Comparison of ENCODE assay signal across 7 cellular contexts in genomic region chr17:14297161-14297851, GRCh38. TPM values are rescaled to one million over a fixed set of nuclear protein-coding genes. Genes with fewer than 3 reads are reported as not detected.
DNase-seq lines count a peak whose midpoint lies in the region; ATAC-seq, FAIRE-seq and TF ChIP-seq lines count a peak whose summit lies in the region.

No MANE protein-coding gene starts in this region.

- peak overlapping the region; percentile 81; the same call in 1 of the 2 replicates for H2AFZ ChIP-seq in H1 (ENCODE audit: low read length)

- TF ChIP-seq CTCF in HEK293 (tag by site-specific recombination; IDR thresholded peaks at IDR 0.05) (peak; percentile 84), H1 (IDR thresholded peaks at IDR 0.05; ENCODE audit: control extremely low read depth in 1 of 3, insufficient read depth in 1 of 3, low read depth in 1 of 3, low read length in 3 of 3) (peak; percentile 16 to 24 (median 23); a peak in 3 of 4 replicates)

- H3K4me3 ChIP-seq in HEK293 (ENCODE audit: low read depth, low read length) (peak overlapping the region; percentile 48), H1 (ENCODE audit: extremely low read depth in 1 of 4, insufficient read depth in 2 of 4, low read depth in 3 of 4, low read length in 4 of 4) (peak overlapping the region; percentile 26 to 87 (median 64))

- no peak overlapping the region for H3K56ac ChIP-seq in H1 (replicated peaks; ENCODE audit: insufficient read length, low read depth, low read length)

- no peak overlapping the region for H2BK12ac ChIP-seq in H1 (ENCODE audit: low read depth, low read length)

- H3K27me3 ChIP-seq in H1 (replicated peaks in 1 of 4; ENCODE audit: control insufficient read depth in 3 of 4, extremely low read depth in 1 of 4, insufficient read depth in 3 of 4, low read length in 3 of 4) = peaks cover 25 to 65% (median 54%) of the 10 kb centered on the region in 4 experiments

- peak; percentile 13 to 28; a peak in 2 of 4 replicates for TF ChIP-seq RAD21 in H1 (IDR thresholded peaks at IDR 0.05 in 1 of 2, conservative IDR thresholded peaks at IDR 0.05 in 1 of 2; ENCODE audit: low read depth in 2 of 2, low read length in 2 of 2)

- no peaks in the 10 kb centered on the region for H3K36me3 Mint-ChIP-seq in T-helper 1 cell treated with Interleukin-12 subunit alpha and Interleukin-12 subunit beta and Interleukin-4 antibody, amounts not matched to agents 30 μg/mL and 1 μg/mL, for 36 hours (ENCODE audit: low read depth)
- H3K36me3 Mint-ChIP-seq in naive thymus-derived CD8-positive, alpha-beta T cell = peaks cover 0 to 2% (median 0%) of the 10 kb centered on the region in 3 donors

- FAIRE-seq in H1 (lab: Jason Lieb, UNC) = no peak

- peaks cover 0 to 8% of the 10 kb centered on the region in 2 experiments; a peak in 2 of 4 replicates for H3K79me2 ChIP-seq in H1 (ENCODE audit: control insufficient read depth in 1 of 2, insufficient read depth in 2 of 2, low read length in 2 of 2)

- 2% methylated on average over 50 of the region's 63 CpGs; no CpG with 5 or more reads in 1 of the 2 experiments for WGBS in H1 (ENCODE audit: extremely low coverage in 1 of 2, insufficient coverage in 1 of 2, insufficient read length in 1 of 2, insufficient replicate concordance in 2 of 2, low coverage in 1 of 2, low lambda C conversion rate in 2 of 2, missing lambda C conversion rate in 1 of 2), 2 experiments

- H3K9me3 Mint-ChIP-seq in T-helper 1 cell treated with Interleukin-12 subunit alpha and Interleukin-12 subunit beta and Interleukin-4 antibody, amounts not matched to agents 30 μg/mL and 1 μg/mL, for 36 hours = no peaks in the 10 kb centered on the region
- H3K9me3 Mint-ChIP-seq in naive thymus-derived CD8-positive, alpha-beta T cell = no peaks in the 10 kb centered on the region

- H3K4me1 ChIP-seq in HEK293 (ENCODE audit: control insufficient read depth, insufficient read depth, low read length) (peaks cover 7% of the 10 kb centered on the region), H1 (replicated peaks in 1 of 4; ENCODE audit: control insufficient read depth in 3 of 4, insufficient read depth in 4 of 4, low read length in 3 of 4) (peaks cover 4 to 19% (median 8%) of the 10 kb centered on the region in 4 experiments; a peak in 6 of 7 replicates)

- H4K20me1 ChIP-seq in H1 (replicated peaks in 1 of 2; ENCODE audit: control insufficient read depth in 1 of 2, insufficient read depth in 2 of 2, low read length in 2 of 2) = peaks cover 5% of the 10 kb centered on the region in 2 experiments

- no peak for TF ChIP-seq EP300 in H1 (IDR thresholded peaks at IDR 0.05; ENCODE audit: borderline replicate concordance in 1 of 2, low read depth in 2 of 2, low read length in 2 of 2)

- H3K23me2 ChIP-seq in H1 (ENCODE audit: low read depth, low read length) = peaks cover 32% of the 10 kb centered on the region; the same call in 1 of the 2 replicates

- ATAC-seq in naive thymus-derived CD8-positive, alpha-beta T cell = no peak
- ATAC-seq in HG03457 (IDR thresholded peaks at IDR 0.05; ENCODE audit: unreplicated experiment) = no peak
- ATAC-seq in GM19397 (IDR thresholded peaks at IDR 0.05; ENCODE audit: unreplicated experiment) = no peak

- DNase-seq in H1 (ENCODE audit: low read depth in 1 of 2, low spot score in 2 of 2) = peak in 1 of 2 experiments; percentile 87
- DNase-seq in naive thymus-derived CD8-positive, alpha-beta T cell = peak in 4 of 10 donors; percentile 26 to 68 (median 28)
- DNase-seq in cerebellum (ENCODE audit: low spot score) = no peak

- peaks cover 39% of the 10 kb centered on the region for H3K4me1 Mint-ChIP-seq in T-helper 1 cell treated with Interleukin-12 subunit alpha and Interleukin-12 subunit beta and Interleukin-4 antibody, amounts not matched to agents 30 μg/mL and 1 μg/mL, for 36 hours (ENCODE audit: low read depth)
- peaks cover 34 to 54% (median 52%) of the 10 kb centered on the region in 4 donors for H3K4me1 Mint-ChIP-seq in naive thymus-derived CD8-positive, alpha-beta T cell

- peak overlapping the region; percentile 35; the same call in 1 of the 2 replicates for H3K18ac ChIP-seq in H1 (ENCODE audit: extremely low read depth, low read length)

- CTCF ChIA-PET in HEK293 (lab: Yijun Ruan, JAX) (interaction anchor here (0.6 to 1.1 kb wide), 5 partner anchors 184 to 1027 kb away, joined by 3 to 5 read pairs (median 3); no protein-coding TSS in a partner anchor), H1 (lab: Charles Lee; ENCODE audit: partially characterized antibody) (interaction anchor here (0.6 to 4.3 kb wide), 16 partner anchors 11 to 681 kb away, joined by 3 to 15 read pairs (median 4); no protein-coding TSS in a partner anchor)

- H3K4me2 ChIP-seq in H1 (ENCODE audit: insufficient read depth in 1 of 2, low read depth in 2 of 2, low read length in 2 of 2) = peak overlapping the region; percentile 85 to 87

- no peak overlapping the region for H3K4ac ChIP-seq in H1 (replicated peaks; ENCODE audit: insufficient read length, low read depth, low read length)

- POLR2A ChIA-PET in HEK293 (lab: Yijun Ruan, JAX) = interaction anchor here (0.8 to 1.6 kb wide), 2 partner anchors 10 to 12 kb away, joined by 3 read pairs; no protein-coding TSS in a partner anchor
- POLR2A ChIA-PET in H1 (lab: Charles Lee; ENCODE audit: partially characterized antibody) = interaction anchor here (0.7 to 4.7 kb wide), 5 partner anchors 9 to 248 kb away, joined by 3 to 22 read pairs (median 3); no protein-coding TSS in a partner anchor
- POLR2A ChIA-PET in naive thymus-derived CD8-positive, alpha-beta T cell (lab: Charles Lee) = interaction anchor here (0.6 to 1.4 kb wide), 3 partner anchors 96 to 101 kb away, joined by 4 to 7 read pairs (median 4); no protein-coding TSS in a partner anchor

- H3K27me3 Mint-ChIP-seq in T-helper 1 cell treated with Interleukin-12 subunit alpha and Interleukin-12 subunit beta and Interleukin-4 antibody, amounts not matched to agents 30 μg/mL and 1 μg/mL, for 36 hours (ENCODE audit: low read depth) = peaks cover 53% of the 10 kb centered on the region
- H3K27me3 Mint-ChIP-seq in naive thymus-derived CD8-positive, alpha-beta T cell = peaks cover 22 to 63% (median 58%) of the 10 kb centered on the region in 5 donors

- H3K36me3 ChIP-seq in HEK293 (ENCODE audit: control insufficient read depth in 2 of 2, insufficient read depth in 1 of 2, low read length in 2 of 2) (no peaks in the 10 kb centered on the region), H1 (ENCODE audit: control insufficient read depth in 2 of 4, insufficient read depth in 4 of 4, low read length in 3 of 4) (no peaks in the 10 kb centered on the region)

- TF ChIP-seq POLR2A in H1 (IDR thresholded peaks at IDR 0.05; ENCODE audit: control extremely low read depth in 1 of 2, low read depth in 2 of 2, low read length in 2 of 2) = no peak

- H3K23ac ChIP-seq in H1 (ENCODE audit: insufficient read length) = no peak overlapping the region

- H2BK15ac ChIP-seq in H1 (ENCODE audit: low read length) = no peak overlapping the region

- no peak overlapping the region for H2BK20ac ChIP-seq in H1 (ENCODE audit: low read length)

- peak overlapping the region; percentile 37 for H3K27ac Mint-ChIP-seq in T-helper 1 cell treated with Interleukin-12 subunit alpha and Interleukin-12 subunit beta and Interleukin-4 antibody, amounts not matched to agents 30 μg/mL and 1 μg/mL, for 36 hours
- peak overlapping the region in 3 of 10 donors; percentile 16 to 62 (median 18) for H3K27ac Mint-ChIP-seq in naive thymus-derived CD8-positive, alpha-beta T cell

- H3K27ac ChIP-seq in HEK293 (ENCODE audit: extremely low read depth, low read depth, low read length) = peak overlapping the region; percentile 47; the same call in 1 of the 2 replicates
- H3K27ac ChIP-seq in H1 (ENCODE audit: low read depth, low read length) = no peak overlapping the region

- no peaks in the 10 kb centered on the region for H3K9me3 ChIP-seq in HEK293 (ENCODE audit: control insufficient read depth, insufficient read depth, low read depth, low read length)
- no peaks in the 10 kb centered on the region for H3K9me3 ChIP-seq in H1 (ENCODE audit: insufficient read depth in 2 of 2, low read depth in 1 of 2, low read length in 1 of 2)

- H3K9ac ChIP-seq in H1 (replicated peaks in 1 of 4; ENCODE audit: extremely low read depth in 1 of 4, low read depth in 3 of 4, low read length in 3 of 4) = 0 out of 7 replicates have a peak overlapping the region, but pooled peaks of 1 of the 4 experiments have one; percentile 8

- H4K5ac ChIP-seq in H1 (ENCODE audit: insufficient read length, low read depth, low read length) = no peak overlapping the region

- no peak overlapping the region for H3K14ac ChIP-seq in H1 (ENCODE audit: insufficient read length)

- H2BK5ac ChIP-seq in H1 (ENCODE audit: low read depth, low read length) = no peak overlapping the region

- no peak overlapping the region for H4K91ac ChIP-seq in H1 (replicated peaks; ENCODE audit: insufficient read length, low read length)

- H2BK120ac ChIP-seq in H1 (replicated peaks; ENCODE audit: low read depth, low read length) = no peak overlapping the region

- no peak overlapping the region for H2AK5ac ChIP-seq in H1 (ENCODE audit: low read depth, low read length)

- no peak overlapping the region; the same call in 1 of the 2 replicates for H4K8ac ChIP-seq in H1 (ENCODE audit: extremely low read depth, insufficient read depth, low read length)

- H3K79me1 ChIP-seq in H1 (ENCODE audit: low read depth, low read length) = no peaks in the 10 kb centered on the region

- H3K4me3 Mint-ChIP-seq in T-helper 1 cell treated with Interleukin-12 subunit alpha and Interleukin-12 subunit beta and Interleukin-4 antibody, amounts not matched to agents 30 μg/mL and 1 μg/mL, for 36 hours = peak overlapping the region; percentile 76
- H3K4me3 Mint-ChIP-seq in naive thymus-derived CD8-positive, alpha-beta T cell = peak overlapping the region; percentile 57 to 99 (median 79)

TF ChIP-seq in H1, 55 proteins besides CTCF, POLR2A, EP300 and RAD21 (continues in another document):
- TF ChIP-seq, protein P1, sequence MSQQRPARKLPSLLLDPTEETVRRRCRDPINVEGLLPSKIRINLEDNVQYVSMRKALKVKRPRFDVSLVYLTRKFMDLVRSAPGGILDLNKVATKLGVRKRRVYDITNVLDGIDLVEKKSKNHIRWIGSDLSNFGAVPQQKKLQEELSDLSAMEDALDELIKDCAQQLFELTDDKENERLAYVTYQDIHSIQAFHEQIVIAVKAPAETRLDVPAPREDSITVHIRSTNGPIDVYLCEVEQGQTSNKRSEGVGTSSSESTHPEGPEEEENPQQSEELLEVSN (IDR thresholded peaks at IDR 0.05) = peak; percentile 57

RNA-seq across cellular contexts. Expression of gene HS3ST3B1, which starts 3.6 kb away (rescaled TPM):
- total RNA-seq in H1 (2021; fragmentation: NEBNext Ultra II Directional; extraction: Animal tissue kit (Norgen Biotek cat#: 25700)) = 14.0 and 14.4 TPM in 2 replicates
- polyA plus RNA-seq in H1 (2011; rRNA removed) = 4.7 and 6.1 TPM in 2 replicates
- 5.6 TPM for polyA plus RNA-seq in H1 (2011; cell fraction: cytosol; rRNA removed)
- 7.2 TPM for polyA plus RNA-seq in H1 (2011; cell fraction: nucleus; rRNA removed)
- 6.1 to 7.0 TPM (median 6.9 TPM) in 4 replicates for polyA plus RNA-seq in H1 (2012, experiment 1 of 2)
- polyA plus RNA-seq in H1 (2012, experiment 2 of 2) = 2.1 TPM
- 6.1 TPM for polyA plus RNA-seq in H1 (2013, experiment 1 of 2)
- polyA plus RNA-seq in H1 (2013, experiment 2 of 2) = 6.8 TPM
- polyA minus RNA-seq in H1 (2011; rRNA and poly(A)+ RNA removed) = 11.3 and 12.4 TPM in 2 replicates
- polyA minus RNA-seq in H1 (2011; cell fraction: cytosol; rRNA and poly(A)+ RNA removed) = 14.5 TPM
- polyA minus RNA-seq in H1 (2011; cell fraction: nucleus; rRNA and poly(A)+ RNA removed) = 23.0 TPM
- total RNA-seq in naive thymus-derived CD8-positive, alpha-beta T cell = 10 to 100 TPM; 37.5 to 37.6 TPM
- 10 to 100 TPM in 2 of 3 donors, 1 to 10 TPM in 1; 9.2 to 12.7 (median 11.8) TPM for polyA plus RNA-seq in naive thymus-derived CD8-positive, alpha-beta T cell
- 1.4 TPM for total RNA-seq in cerebellum

Comparison
In these comparisons a context has a peak if more than half of its experiments do, and no peak if none do; other contexts are left out.
1. Of the 6 proteins assayed by ChIP-seq in both HEK293 and H1: peak only in HEK293: SP2; only in H1: none; in both: CTCF; in neither: 4.